14 cellular contexts compared by ENCODE assay signal in genomic region chr9:106930477-106930876, GRCh38.
"Had no signal": no experiment of that assay in that cellular context is flagged by ENCODE, and none has a peak within 500 bp of the region (broad histone marks: within the 10 kb centered on the region; RNA-seq: fewer than 3 reads in every experiment).

No MANE protein-coding gene starts in this region.

- H3K27me3 Mint-ChIP-seq: naive thymus-derived CD4-positive, alpha-beta T cell; type B pancreatic cell had no signal

- H3K9me3 Mint-ChIP-seq: type B pancreatic cell had no signal

- H3K4me3 Mint-ChIP-seq: naive thymus-derived CD4-positive, alpha-beta T cell; type B pancreatic cell had no signal

- ATAC-seq: gastroesophageal sphincter; naive thymus-derived CD4-positive, alpha-beta T cell; stimulated activated naive CD8-positive, alpha-beta T cell treated with anti-CD3 and anti-CD28 coated beads, Interleukin-15, Interleukin-2, amounts not matched to agents 100 U/mL and 50 U/mL, for 24 hours had no signal

- H3K4me3 ChIP-seq: gastroesophageal sphincter, skin epidermis had no signal

- H3K27ac ChIP-seq: parathyroid adenoma, skin epidermis had no signal

- DNase-seq: activated naive CD4-positive, alpha-beta T cell treated with Interleukin-2 at 50 U/mL for 16 hours; hypothalamus; kidney glomerular epithelial cell; mammary epithelial cell; naive thymus-derived CD4-positive, alpha-beta T cell; retina; stimulated activated CD4-positive, alpha-beta T cell treated with anti-CD3 and anti-CD28 coated beads, Interleukin-4, amount 100 ng/mL, for 4 hours; stimulated activated CD8-positive, alpha-beta memory T cell treated with anti-CD3 and anti-CD28 coated beads, Interleukin-4, amount 100 ng/mL, for 48 hours; stimulated activated naive CD8-positive, alpha-beta T cell treated with anti-CD3 and anti-CD28 coated beads, Interleukin-15, Interleukin-2, amounts not matched to agents 100 U/mL and 50 U/mL, for 24 hours; T-helper 2 cell had no signal

- H3K4me1 Mint-ChIP-seq: naive thymus-derived CD4-positive, alpha-beta T cell had no signal

- H3K27me3 ChIP-seq: gastroesophageal sphincter had no signal

- H2AFZ ChIP-seq: parathyroid adenoma had no signal

- H3K4me1 ChIP-seq: parathyroid adenoma had no signal

- H3K27ac Mint-ChIP-seq: naive thymus-derived CD4-positive, alpha-beta T cell; type B pancreatic cell had no signal

- H3K9me3 ChIP-seq: gastroesophageal sphincter had no signal
